8 cellular contexts compared by ENCODE assay signal in the genomic region with DNA sequence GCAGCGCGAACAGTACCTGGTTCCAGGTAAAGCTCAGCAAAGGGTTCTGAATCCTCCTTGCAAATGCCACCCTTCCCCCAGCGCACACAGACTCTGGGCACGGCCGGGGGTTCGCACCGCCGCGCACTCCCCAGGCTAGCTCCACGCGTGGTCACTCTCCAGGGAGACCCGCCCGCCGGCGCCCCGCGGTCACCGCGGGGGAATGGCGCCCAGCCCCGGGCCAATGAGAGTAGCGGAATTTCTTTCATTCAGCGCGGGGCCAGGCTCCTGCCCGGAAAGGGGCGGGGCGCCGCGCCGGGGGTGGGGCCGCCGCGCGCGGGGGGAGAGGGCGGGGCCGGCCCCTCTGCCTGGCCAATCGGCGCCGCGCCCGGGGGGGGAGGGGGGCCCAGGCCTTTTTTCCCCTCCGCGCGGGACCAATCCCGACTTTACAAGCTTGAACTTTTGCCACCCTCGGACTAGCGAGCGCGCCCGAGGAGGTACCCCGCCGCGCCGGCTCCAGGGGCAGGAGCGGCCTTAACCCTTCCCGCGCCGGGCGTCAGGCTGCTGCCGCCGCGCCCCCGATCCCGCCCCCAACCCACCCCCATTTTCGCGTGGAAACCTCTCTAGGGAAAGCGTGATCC. TPM values are rescaled to one million over a fixed set of nuclear protein-coding genes. Genes with fewer than 3 reads are reported as not detected.
DNase-seq lines count a peak whose midpoint lies in the region; ATAC-seq and TF ChIP-seq lines count a peak whose summit lies in the region.

No MANE protein-coding gene starts in this region.

- TF ChIP-seq CTCF in SU-DHL-6 (IDR thresholded peaks at IDR 0.05; ENCODE audit: insufficient read depth, low read length, poor library complexity, severe bottlenecking) (no peak), heart left ventricle (IDR thresholded peaks at IDR 0.05) (no peak), type B pancreatic cell (conservative IDR thresholded peaks at IDR 0.05) (no peak)

- DNase-seq in ELR (ENCODE audit: low read depth) (peak; percentile 94), HEK293T (ENCODE audit: extremely low spot score) (peak; percentile 93), NCI-H1092 treated with DMSO at 0.1 percent for 48 hours (lab: John Stamatoyannopoulos, UW) (peak; percentile 60), heart left ventricle (peak; percentile 96 to 97 (median 97)), posterior cingulate gyrus (peak; percentile 58 to 95 (median 74)), type B pancreatic cell (ENCODE audit: extremely low spot score, unreplicated experiment) (peak; percentile 97)
- peak; percentile 76 for DNase-seq in activated naive CD8-positive, alpha-beta T cell treated with anti-CD3 and anti-CD28 coated beads, Interleukin-2, amount 50 U/mL, for 16 hours (ENCODE audit: low read depth, low spot score)

- CTCF ChIA-PET in HEK293T (lab: Yijun Ruan, JAX) = interaction anchor here (0.5 to 3.9 kb wide), 7 partner anchors 9 to 151 kb away, joined by 3 to 17 read pairs (median 4); no protein-coding TSS in a partner anchor

- peak overlapping the region; percentile 59 for H3K9ac ChIP-seq in SU-DHL-6 (ENCODE audit: low read length)

- H3K4me3 Mint-ChIP-seq in type B pancreatic cell = peak overlapping the region; percentile 99

- H3K9me3 ChIP-seq in SU-DHL-6 (ENCODE audit: insufficient read depth, low read length) (no peaks in the 10 kb centered on the region), heart left ventricle (no peaks in the 10 kb centered on the region)

- H3K27me3 ChIP-seq in SU-DHL-6 (ENCODE audit: low read length) (no peaks in the 10 kb centered on the region), heart left ventricle (peaks cover 0 to 27% (median 0%) of the 10 kb centered on the region in 9 donors)

- TF ChIP-seq POLR2A in heart left ventricle (IDR thresholded peaks at IDR 0.05) = peak in 1 of 2 donors; percentile 48

- no peaks in the 10 kb centered on the region for H3K79me2 ChIP-seq in SU-DHL-6 (ENCODE audit: insufficient read depth, low read length)

- H3K4me3 ChIP-seq in SU-DHL-6 (ENCODE audit: insufficient read depth, low read length, poor library complexity, severe bottlenecking) = peak overlapping the region; percentile 67
- H3K4me3 ChIP-seq in heart left ventricle = peak overlapping the region; percentile 50 to 90 (median 74)

- H2AFZ ChIP-seq in SU-DHL-6 (ENCODE audit: low read depth, low read length, severe bottlenecking) = peak overlapping the region; percentile 92

- H3K27ac Mint-ChIP-seq in type B pancreatic cell = peak overlapping the region; percentile 34

- peaks cover 5% of the 10 kb centered on the region; the same call in 1 of the 2 replicates for H3F3A ChIP-seq in SU-DHL-6 (ENCODE audit: insufficient read depth)

- H3K27ac ChIP-seq in SU-DHL-6 (ENCODE audit: low read depth, low read length) (peak overlapping the region; percentile 54), heart left ventricle (peak overlapping the region; percentile 45 to 95 (median 90))

- H3K27me3 Mint-ChIP-seq in type B pancreatic cell = no peaks in the 10 kb centered on the region

- no peaks in the 10 kb centered on the region for H3K9me3 Mint-ChIP-seq in type B pancreatic cell

- no peaks in the 10 kb centered on the region for H3K9me2 ChIP-seq in SU-DHL-6 (replicated peaks; ENCODE audit: insufficient read depth, low read length)

- no peaks in the 10 kb centered on the region for H3K36me3 ChIP-seq in SU-DHL-6 (ENCODE audit: low read length)
- H3K36me3 ChIP-seq in heart left ventricle = no peaks in the 10 kb centered on the region

- intact Hi-C loops in heart left ventricle (cut with DNase I) (loop anchor here in 7 of 10 donors (2.0 to 10.0 kb wide), 10 partner anchors 41 to 154 kb away; no protein-coding TSS in a partner anchor), posterior cingulate gyrus (cut with DNase I) (loop anchor here (5.0 kb wide), 1 partner anchor 84 kb away; no protein-coding TSS in a partner anchor)

- H3K4me1 Mint-ChIP-seq in type B pancreatic cell (ENCODE audit: unreplicated experiment) = peaks cover 29% of the 10 kb centered on the region

- peaks cover 0 to 47% (median 26%) of the 10 kb centered on the region in 12 donors for H3K4me1 ChIP-seq in heart left ventricle

- peak overlapping the region; percentile 76 for H3K4me2 ChIP-seq in SU-DHL-6 (ENCODE audit: low read depth, low read length, poor library complexity, severe bottlenecking)

- peaks cover 13% of the 10 kb centered on the region for H3K36me3 Mint-ChIP-seq in type B pancreatic cell

- POLR2A ChIA-PET in HEK293T (lab: Yijun Ruan, JAX) = interaction anchor here (0.6 to 4.9 kb wide), 19 partner anchors 8 to 152 kb away, joined by 3 to 31 read pairs (median 3); no protein-coding TSS in a partner anchor

- peak; percentile 62 to 82 (median 78) for ATAC-seq in heart left ventricle

- 0 to 1% (median 1%) methylated on average over 10 to 68 of the region's 68 CpGs for WGBS in heart left ventricle, 4 donors

- H4K20me1 ChIP-seq in SU-DHL-6 (ENCODE audit: low read depth, low read length) = no peaks in the 10 kb centered on the region

TF ChIP-seq in HEK293T, 16 proteins besides CTCF, POLR2A, EP300 and RAD21:
- TF ChIP-seq ARNT (IDR thresholded peaks at IDR 0.05) (no peak), BHLHE40 (IDR thresholded peaks at IDR 0.05; ENCODE audit: borderline replicate concordance) (no peak), L3MBTL2 (conservative IDR thresholded peaks at IDR 0.05) (peak; percentile 82), CTBP1 (IDR thresholded peaks at IDR 0.05; ENCODE audit: borderline replicate concordance) (0 out of 2 replicates have a peak, but pooled peaks have one; percentile 47), ELF4 (IDR thresholded peaks at IDR 0.05) (no peak), ZNF384 (IDR thresholded peaks at IDR 0.05) (no peak), FOXM1 (IDR thresholded peaks at IDR 0.05; ENCODE audit: borderline replicate concordance) (peak; percentile 91; the same call in 1 of the 2 replicates), FOXK2 (IDR thresholded peaks at IDR 0.05) (no peak), LEF1 (IDR thresholded peaks at IDR 0.05; ENCODE audit: borderline replicate concordance) (no peak), SUZ12 (IDR thresholded peaks at IDR 0.05) (no peak)
TF ChIP-seq in HEK293T: peak in this region for 3.

RNA-seq across cellular contexts. Expression of gene SMAD6, which starts 1.1 kb away (rescaled TPM):
- total RNA-seq in heart left ventricle = 10 to 100 TPM; 14.4 to 65.9 (median 20.8) TPM
- 10 to 100 TPM; 10.4 to 19.0 TPM for polyA plus RNA-seq in heart left ventricle
- 27.0 and 31.7 TPM in 2 replicates for total RNA-seq in type B pancreatic cell (ENCODE audit: low replicate concordance)

Comparison
In these comparisons a context has a peak if more than half of its experiments do, and no peak if none do; other contexts are left out.
1. Peak in every context shown above with its lines: DNase-seq, ATAC-seq, H3K4me3 ChIP-seq and H3K27ac ChIP-seq.